ENCODE assay signal across 34 cellular contexts in the genomic region with DNA sequence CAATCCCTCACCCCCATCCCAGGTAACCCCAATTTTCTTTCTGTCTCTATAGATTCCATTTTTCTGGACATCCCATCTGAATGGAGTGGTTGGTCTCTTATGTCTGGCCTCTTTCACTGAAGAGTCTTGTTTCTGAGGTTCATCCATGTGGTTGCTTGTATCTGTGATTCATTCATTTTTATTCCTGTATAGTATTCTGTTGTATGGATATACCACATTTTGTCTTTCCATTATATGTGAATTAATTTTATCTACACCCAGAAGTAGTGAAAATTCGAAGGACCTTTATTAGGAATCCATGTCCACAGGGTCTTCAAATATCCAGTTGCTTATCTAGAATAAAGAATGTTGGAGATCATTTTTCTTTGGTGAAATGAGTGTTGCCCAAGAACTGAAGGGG.
"Had no signal": no experiment of that assay in that cellular context is flagged by ENCODE, and none has a peak within 500 bp of the region (broad histone marks: within the 10 kb centered on the region; RNA-seq: fewer than 3 reads in every experiment).

No MANE protein-coding gene starts in this region.

- H3K27ac ChIP-seq: KMS-11 had no signal

- H3K4me3 ChIP-seq: MG63 had no signal

- H3K9ac ChIP-seq: KMS-11 had no signal

- H3K27me3 ChIP-seq: MG63 had no signal

- H3K9me3 ChIP-seq: MG63 had no signal

- H3K4me2 ChIP-seq: KMS-11 had no signal

- H3K36me3 ChIP-seq: MG63 had no signal

- DNase-seq: Karpas-422, Kasumi-1, MG63, MM.1S, MV-4-11, NCI-H1048, NCI-H1092, NCI-H1092 treated with DMSO at 0.1 percent for 48 hours, NCI-H1105, NCI-H1105 treated with DMSO at 0.1 percent for 48 hours, NCI-H1417, NCI-H1417 treated with DMSO at 0.1 percent for 48 hours, NCI-H1436, NCI-H1436 treated with DMSO at 0.1 percent for 48 hours, NCI-H146, NCI-H1694, NCI-H1694 treated with DMSO at 0.1 percent for 48 hours, NCI-H187, NCI-H187 treated with DMSO at 0.1 percent for 48 hours, NCI-H1930, NCI-H2029, NCI-H2029 treated with DMSO at 0.1 percent for 48 hours, NCI-H2081, NCI-H2081 treated with DMSO at 0.1 percent for 48 hours, NCI-H2107, NCI-H2171, NCI-H2171 treated with DMSO at 0.1 percent for 48 hours, NCI-H2227 treated with DMSO at 0.1 percent for 48 hours, NCI-H226, NCI-H345, NCI-H446, NCI-H446 treated with DMSO at 0.1 percent for 48 hours, NCI-H510A had no signal
